15 cellular contexts compared by ENCODE assay signal in genomic region chr10:3872700-3873099, GRCh38.
DNase-seq lines count a peak whose midpoint lies in the region; FAIRE-seq lines count a peak whose summit lies in the region.
"Had no signal": no experiment of that assay in that cellular context is flagged by ENCODE, and none has a peak within 500 bp of the region (broad histone marks: within the 10 kb centered on the region; RNA-seq: fewer than 3 reads in every experiment).

No MANE protein-coding gene starts in this region.

- H3K9me3 Mint-ChIP-seq in IgD-negative memory B cell, result peaks cover 0 to 2% (median 0%) of the 10 kb centered on the region in 3 donors

- no peak overlapping the region for H2BK15ac ChIP-seq in neuronal stem cell (ENCODE audit: low read length)

- H3K14ac ChIP-seq in neuronal stem cell (ENCODE audit: low read length), result no peak overlapping the region

- no peak overlapping the region for H3K4me2 ChIP-seq in neuronal stem cell (ENCODE audit: insufficient read depth, low read length, poor library complexity, severe bottlenecking)

- H3K4me3 Mint-ChIP-seq in IgD-negative memory B cell, result peak overlapping the region in 2 of 4 donors; percentile 81 to 86

- H3K4me1 Mint-ChIP-seq in IgD-negative memory B cell, result peaks cover 47 to 53% (median 47%) of the 10 kb centered on the region in 3 donors

- peaks cover 2% of the 10 kb centered on the region for H3K27me3 Mint-ChIP-seq in IgD-negative memory B cell

- no CpG with 5 or more reads among the region's 9 CpGs for WGBS in neuronal stem cell (ENCODE audit: extremely low coverage in 2 of 2, insufficient read length in 2 of 2, insufficient replicate concordance in 1 of 2), 2 donors

- no peak overlapping the region for H2BK5ac ChIP-seq in neuronal stem cell (ENCODE audit: low read length)

- no peak overlapping the region for H3K4ac ChIP-seq in neuronal stem cell (ENCODE audit: low read length)

- no peak overlapping the region for H2AFZ ChIP-seq in neuronal stem cell (ENCODE audit: low read length)

- peak overlapping the region; percentile 96 for H3K27ac ChIP-seq in effector memory CD4-positive, alpha-beta T cell (ENCODE audit: insufficient read depth, low read length, poor library complexity, severe bottlenecking)
- H3K27ac ChIP-seq in neuronal stem cell (replicated peaks; ENCODE audit: low read length), result no peak overlapping the region
- H3K27ac ChIP-seq: WERI-Rb-1 had no signal

- no peaks in the 10 kb centered on the region for H3K79me1 ChIP-seq in neuronal stem cell (ENCODE audit: low read depth, low read length)

- H3K9me3 ChIP-seq in effector memory CD4-positive, alpha-beta T cell (ENCODE audit: control insufficient read depth, low read length), result no peaks in the 10 kb centered on the region
- no peaks in the 10 kb centered on the region for H3K9me3 ChIP-seq in neuronal stem cell (replicated peaks in 1 of 2; ENCODE audit: control insufficient read depth in 2 of 2, insufficient read depth in 1 of 2, low read depth in 1 of 2, low read length in 2 of 2)

- H3K18ac ChIP-seq in neuronal stem cell (ENCODE audit: low read length), result peak overlapping the region; percentile 65

- H3K4me1 ChIP-seq in effector memory CD4-positive, alpha-beta T cell (ENCODE audit: control insufficient read depth, insufficient read depth, low read length, poor library complexity, severe bottlenecking), result peaks cover 46% of the 10 kb centered on the region
- H3K4me1 ChIP-seq in neuronal stem cell (ENCODE audit: control insufficient read depth in 2 of 2, insufficient read depth in 1 of 2, low read depth in 1 of 2, low read length in 2 of 2), result peaks cover 0 to 12% of the 10 kb centered on the region in 2 donors

- peak; percentile 68 for DNase-seq in NCI-H748 (lab: John Stamatoyannopoulos, UW; ENCODE audit: unreplicated experiment)
- DNase-seq in NCI-H748 treated with DMSO at 0.1 percent for 48 hours (lab: John Stamatoyannopoulos, UW), result no peak
- no peak for DNase-seq in effector memory CD4-positive, alpha-beta T cell
- DNase-seq in neuronal stem cell (ENCODE audit: low spot score), result no peak
- no peak for DNase-seq in urothelium cell line (ENCODE audit: low spot score)
- no peak for DNase-seq in SHP77 treated with DMSO at 0.1 percent for 48 hours (lab: John Stamatoyannopoulos, UW)
- no peak for DNase-seq in AG20443 (ENCODE audit: low spot score)
- DNase-seq: amniotic stem cell, Karpas-422, midbrain, NCI-H1436 treated with DMSO at 0.1 percent for 48 hours, NCI-H446, posterior cingulate gyrus, WERI-Rb-1 had no signal

- H3K4me3 ChIP-seq in effector memory CD4-positive, alpha-beta T cell (ENCODE audit: insufficient read depth, low read depth, low read length, poor library complexity, severe bottlenecking), result no peak overlapping the region
- H3K4me3 ChIP-seq in neuronal stem cell (ENCODE audit: low read length in 2 of 2), result no peak overlapping the region

- no peaks in the 10 kb centered on the region for H3K27me3 ChIP-seq in effector memory CD4-positive, alpha-beta T cell (replicated peaks; ENCODE audit: control insufficient read depth, insufficient read depth, low read length, poor library complexity, severe bottlenecking)
- no peaks in the 10 kb centered on the region for H3K27me3 ChIP-seq in neuronal stem cell (ENCODE audit: control insufficient read depth in 3 of 3, insufficient read depth in 3 of 3, low read depth in 1 of 3, low read length in 3 of 3)

- no peak overlapping the region for H4K8ac ChIP-seq in neuronal stem cell (ENCODE audit: low read depth, low read length)

- H2AK5ac ChIP-seq in neuronal stem cell (ENCODE audit: low read depth, low read length), result no peak overlapping the region

- no peaks in the 10 kb centered on the region for H3K36me3 Mint-ChIP-seq in IgD-negative memory B cell

- no peak overlapping the region for H4K91ac ChIP-seq in neuronal stem cell (ENCODE audit: low read depth, low read length, poor library complexity)

- no peak for FAIRE-seq in urothelium cell line (lab: Jason Lieb, UNC)

- no peak overlapping the region for H3K23ac ChIP-seq in neuronal stem cell (ENCODE audit: low read depth, low read length, poor library complexity)

- H3K36me3 ChIP-seq in effector memory CD4-positive, alpha-beta T cell (ENCODE audit: control insufficient read depth, insufficient read depth, low read length), result no peaks in the 10 kb centered on the region
- H3K36me3 ChIP-seq in neuronal stem cell (replicated peaks in 1 of 2; ENCODE audit: control insufficient read depth in 2 of 2, insufficient read depth in 2 of 2, low read length in 2 of 2), result no peaks in the 10 kb centered on the region
- H3K36me3 ChIP-seq: WERI-Rb-1 had no signal

- H2BK12ac ChIP-seq in neuronal stem cell (ENCODE audit: low read length), result no peak overlapping the region

- no peak overlapping the region for H2BK120ac ChIP-seq in neuronal stem cell (ENCODE audit: low read depth, low read length)

- H3K27ac Mint-ChIP-seq in IgD-negative memory B cell, result peak overlapping the region; percentile 98 to 99 (median 99)

- no peak overlapping the region for H3K9ac ChIP-seq in neuronal stem cell (ENCODE audit: low read depth, low read length, poor library complexity)
